Comparison of ENCODE assay signal across 1 cellular context in the genomic region with DNA sequence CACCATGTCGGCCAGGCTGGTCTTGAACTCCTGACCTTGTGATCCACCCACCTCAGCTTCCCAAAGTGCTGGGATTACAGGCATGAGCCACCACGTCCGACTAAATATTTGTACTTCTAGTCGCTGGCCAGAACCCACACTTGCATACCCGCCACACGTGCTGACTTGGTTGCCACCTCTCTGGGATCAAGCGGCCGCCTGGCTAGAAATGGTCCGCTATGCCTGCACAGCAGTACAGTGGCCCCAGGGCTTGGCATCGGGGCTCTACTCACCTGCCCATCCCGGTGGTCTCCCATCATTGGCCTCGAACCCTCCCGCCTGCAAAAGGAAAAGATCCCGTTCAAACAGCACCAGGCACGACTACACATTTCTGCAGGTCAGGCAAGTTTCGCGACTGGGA.
A peak's percentile ranks its signal among the peaks of the same experiment; 100 is the strongest.
TF ChIP-seq lines count a peak whose summit lies in the region.

No MANE protein-coding gene starts in this region.

TF ChIP-seq in K562, 482 proteins besides CTCF, POLR2A, EP300 and RAD21:
- TF ChIP-seq ZNF778 (CRISPR knock-in tag; IDR thresholded peaks at IDR 0.05) (no peak), RBFOX2 (IDR thresholded peaks at IDR 0.05; ENCODE audit: low read depth, low read length) (0 out of 2 replicates have a peak, but pooled peaks have one; percentile 8)
- TF ChIP-seq, protein P1, sequence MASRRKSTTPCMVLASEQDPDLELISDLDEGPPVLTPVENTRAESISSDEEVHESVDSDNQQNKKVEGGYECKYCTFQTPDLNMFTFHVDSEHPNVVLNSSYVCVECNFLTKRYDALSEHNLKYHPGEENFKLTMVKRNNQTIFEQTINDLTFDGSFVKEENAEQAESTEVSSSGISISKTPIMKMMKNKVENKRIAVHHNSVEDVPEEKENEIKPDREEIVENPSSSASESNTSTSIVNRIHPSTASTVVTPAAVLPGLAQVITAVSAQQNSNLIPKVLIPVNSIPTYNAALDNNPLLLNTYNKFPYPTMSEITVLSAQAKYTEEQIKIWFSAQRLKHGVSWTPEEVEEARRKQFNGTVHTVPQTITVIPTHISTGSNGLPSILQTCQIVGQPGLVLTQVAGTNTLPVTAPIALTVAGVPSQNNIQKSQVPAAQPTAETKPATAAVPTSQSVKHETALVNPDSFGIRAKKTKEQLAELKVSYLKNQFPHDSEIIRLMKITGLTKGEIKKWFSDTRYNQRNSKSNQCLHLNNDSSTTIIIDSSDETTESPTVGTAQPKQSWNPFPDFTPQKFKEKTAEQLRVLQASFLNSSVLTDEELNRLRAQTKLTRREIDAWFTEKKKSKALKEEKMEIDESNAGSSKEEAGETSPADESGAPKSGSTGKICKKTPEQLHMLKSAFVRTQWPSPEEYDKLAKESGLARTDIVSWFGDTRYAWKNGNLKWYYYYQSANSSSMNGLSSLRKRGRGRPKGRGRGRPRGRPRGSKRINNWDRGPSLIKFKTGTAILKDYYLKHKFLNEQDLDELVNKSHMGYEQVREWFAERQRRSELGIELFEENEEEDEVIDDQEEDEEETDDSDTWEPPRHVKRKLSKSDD (conservative IDR thresholded peaks at IDR 0.05; ENCODE audit: low read length): no peak
